11 cellular contexts compared by ENCODE assay signal in the genomic region with DNA sequence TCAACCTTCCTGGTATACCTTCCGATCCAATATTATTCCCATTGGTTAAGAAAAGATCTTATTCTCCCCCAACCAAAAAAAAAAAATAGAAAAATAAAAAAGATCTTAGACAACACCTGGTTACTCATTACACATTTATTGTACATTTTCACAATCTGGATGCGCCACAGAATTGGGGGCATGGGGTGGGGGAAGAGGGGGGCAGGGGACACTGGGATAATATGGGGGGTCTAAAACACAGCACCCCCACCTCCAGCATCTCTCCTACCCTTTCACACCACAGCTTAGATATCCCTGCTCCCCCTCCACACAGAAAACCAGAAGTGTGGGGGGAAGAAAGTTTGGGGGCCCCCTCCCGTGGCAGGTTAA. TPM values are rescaled to one million over a fixed set of nuclear protein-coding genes. Genes with fewer than 3 reads are reported as not detected.
DNase-seq lines count a peak whose midpoint lies in the region; ATAC-seq, FAIRE-seq and TF ChIP-seq lines count a peak whose summit lies in the region.
"Had no signal": no experiment of that assay in that cellular context is flagged by ENCODE, and none has a peak within 500 bp of the region (broad histone marks: within the 10 kb centered on the region; RNA-seq: fewer than 3 reads in every experiment).

No MANE protein-coding gene starts in this region.

- H3K4me3 Mint-ChIP-seq in brain: peak overlapping the region; percentile 68 to 92 (median 78)

- H3K4me3 ChIP-seq in right atrium auricular region (no peak overlapping the region), neutrophil (ENCODE audit: low read depth in 1 of 2, low read length in 1 of 2) (peak overlapping the region in 1 of 2 experiments; percentile 21)
- H3K4me3 ChIP-seq: cardiac muscle cell, MG63 had no signal

- peak in 1 of 2 donors; percentile 17 for TF ChIP-seq CTCF in right atrium auricular region (IDR thresholded peaks at IDR 0.05)
- peak in 1 of 2 experiments; percentile 16 for TF ChIP-seq CTCF in brain (conservative IDR thresholded peaks at IDR 0.05)
- TF ChIP-seq CTCF in neutrophil (IDR thresholded peaks at IDR 0.05): no peak

- H3K36me3 Mint-ChIP-seq in brain: peaks cover 40% of the 10 kb centered on the region

- FAIRE-seq in frontal cortex (lab: Jason Lieb, UNC): no peak

- ATAC-seq in GM19023 (IDR thresholded peaks at IDR 0.05; ENCODE audit: unreplicated experiment): no peak

- intact Hi-C loops in cardiac septum (cut with DNase I): loop anchor here (1.0 to 2.0 kb wide), 2 partner anchors 21 to 36 kb away; no protein-coding TSS in a partner anchor

- H3K9me3 ChIP-seq in right atrium auricular region (no peaks in the 10 kb centered on the region), neutrophil (no peaks in the 10 kb centered on the region)
- H3K9me3 ChIP-seq: MG63 had no signal

- H3K4me1 ChIP-seq in right atrium auricular region (peaks cover 0 to 48% of the 10 kb centered on the region in 2 donors), neutrophil (ENCODE audit: control insufficient read depth in 1 of 2, insufficient read depth in 1 of 2, low read depth in 1 of 2, low read length in 1 of 2) (peaks cover 76 to 77% of the 10 kb centered on the region in 2 experiments)

- DNase-seq in right atrium auricular region (ENCODE audit: low spot score): no peak
- no peak for DNase-seq in cardiac septum (ENCODE audit: low spot score)
- no peak for DNase-seq in substantia nigra (lab: John Stamatoyannopoulos, UW)
- no peak for DNase-seq in GF-D8 (lab: John Stamatoyannopoulos, UW)
- no peak for DNase-seq in frontal cortex (ENCODE audit: low spot score in 2 of 2)

- H3K9me3 Mint-ChIP-seq in brain: peaks cover 0 to 2% (median 0%) of the 10 kb centered on the region in 5 experiments

- peak overlapping the region; percentile 78 to 96 (median 92) for H3K27ac Mint-ChIP-seq in brain

- peak overlapping the region; percentile 99 for H3K27ac ChIP-seq in right atrium auricular region
- H3K27ac ChIP-seq in neutrophil: peak overlapping the region; percentile 82
- no peak overlapping the region for H3K27ac ChIP-seq in substantia nigra (ENCODE audit: low read depth, low read length, poor library complexity, severe bottlenecking)

- peaks cover 4% of the 10 kb centered on the region for H3K27me3 Mint-ChIP-seq in brain

- H3K36me3 ChIP-seq in right atrium auricular region (peaks cover 22% of the 10 kb centered on the region), neutrophil (peaks cover 33% of the 10 kb centered on the region)

- peaks cover 48% of the 10 kb centered on the region for H3K4me1 Mint-ChIP-seq in brain

- H3K27me3 ChIP-seq in right atrium auricular region: no peaks in the 10 kb centered on the region
- no peaks in the 10 kb centered on the region for H3K27me3 ChIP-seq in neutrophil
- H3K27me3 ChIP-seq: cardiac muscle cell, MG63 had no signal

RNA-seq across cellular contexts. Expression of gene VAMP2, which starts 3.7 kb away (rescaled TPM):
- total RNA-seq in right atrium auricular region (10 to 100 TPM; 27.4 to 39.7 TPM), cardiac septum (63.9 TPM), frontal cortex (23.6 TPM)
- 375 TPM for polyA plus RNA-seq in brain (ENCODE audit: insufficient read depth, low read depth, low replicate concordance)

RNA-seq across cellular contexts. Expression of gene PER1, which starts 6.8 kb away (rescaled TPM):
- total RNA-seq in right atrium auricular region (10 to 100 TPM; 59.4 to 75.0 TPM), cardiac septum (47.8 TPM), frontal cortex (6.5 TPM)
- 34.2 TPM for polyA plus RNA-seq in brain (ENCODE audit: insufficient read depth, low read depth, low replicate concordance)

RNA-seq across cellular contexts. Expression of gene TMEM107, which starts 17.2 kb away (rescaled TPM):
- total RNA-seq in right atrium auricular region: 10 to 100 TPM in 1 of 2 donors, 1 to 10 TPM in 1; 7.3 to 11.0 TPM
- total RNA-seq in cardiac septum: 8.7 TPM
- 47.2 TPM for polyA plus RNA-seq in brain (ENCODE audit: insufficient read depth, low read depth, low replicate concordance)
- total RNA-seq in frontal cortex: 23.6 TPM

RNA-seq across cellular contexts. Expression of gene BORCS6, which starts 31.0 kb away (rescaled TPM):
- total RNA-seq in right atrium auricular region (10 to 100 TPM; 10.2 to 10.8 TPM), cardiac septum (6.8 TPM), frontal cortex (7.7 TPM)
- polyA plus RNA-seq in brain (ENCODE audit: insufficient read depth, low read depth, low replicate concordance): 8.7 TPM

RNA-seq across cellular contexts. Expression of gene HES7, which starts 35.1 kb away (rescaled TPM):
- total RNA-seq in right atrium auricular region (not detected), cardiac septum (0.65 TPM), frontal cortex (1.2 TPM)
- not detected for polyA plus RNA-seq in brain (ENCODE audit: insufficient read depth, low read depth, low replicate concordance)
- total RNA-seq: SK-MEL-5 had no signal
